In the genomic region with DNA sequence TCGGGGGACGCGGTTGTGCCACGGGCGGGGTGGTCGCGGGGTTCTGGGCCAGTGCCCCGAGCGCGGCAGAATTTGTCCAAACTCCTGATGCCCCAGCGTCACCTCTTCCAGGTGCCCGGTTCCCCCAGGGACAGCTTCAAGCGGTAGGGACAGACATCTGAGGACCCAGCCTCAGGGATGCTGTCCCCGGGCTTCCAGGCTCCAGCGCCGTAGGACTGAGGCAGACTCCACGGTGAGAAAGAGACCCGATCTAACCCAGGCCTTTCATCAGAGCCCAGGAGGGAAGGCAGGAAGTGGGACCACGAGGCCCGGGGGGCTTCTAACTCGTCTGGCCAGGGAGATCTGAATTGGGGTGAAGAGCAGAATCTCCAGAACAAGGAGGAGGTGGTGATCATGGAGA, we compare ENCODE assay signal across 8 cellular contexts. TPM values are rescaled to one million over a fixed set of nuclear protein-coding genes. Genes with fewer than 3 reads are reported as not detected.
DNase-seq lines count a peak whose midpoint lies in the region; ATAC-seq and TF ChIP-seq lines count a peak whose summit lies in the region.
"Not testable (repeated sequence)": the region's sequence is repeated elsewhere in the genome, so short reads cannot be mapped to it uniquely, and the experiment has no call there.

No MANE protein-coding gene starts in this region.

- H3K79me2 ChIP-seq in PC-3 (ENCODE audit: low read length); neural cell (replicated peaks; ENCODE audit: insufficient read depth, low read length): not testable (repeated sequence)

- POLR2A ChIA-PET in CD4-positive, alpha-beta T cell (lab: Charles Lee), result not testable (repeated sequence)
- POLR2A ChIA-PET in PC-3 (lab: Charles Lee; ENCODE audit: unreplicated experiment), result interaction anchor here (0.7 kb wide), 1 partner anchor 406 kb away, joined by 5 read pairs; no protein-coding TSS in a partner anchor

- ATAC-seq in CD4-positive, alpha-beta T cell (ENCODE audit: poor library complexity), result peak; percentile 7
- ATAC-seq in PC-3, result peak; percentile 31

- not testable (repeated sequence) for H3K9me3 ChIP-seq in CD4-positive, alpha-beta T cell (ENCODE audit: control insufficient read depth, low read length); PC-3 (ENCODE audit: low read length); endocrine pancreas (ENCODE audit: control insufficient read depth, low read length); iPS-18a (ENCODE audit: control insufficient read depth, low read depth, low read length); neural cell (ENCODE audit: low read length); stomach smooth muscle (ENCODE audit: control insufficient read depth in 2 of 2, low read length in 2 of 2)

- H3K36me3 ChIP-seq in PC-3 (ENCODE audit: low read depth, low read length), result peaks cover 20% of the 10 kb centered on the region
- not testable (repeated sequence) for H3K36me3 ChIP-seq in endocrine pancreas (ENCODE audit: control insufficient read depth, insufficient read depth, low read length); iPS-18a (ENCODE audit: control insufficient read depth, low read depth, low read length); neural cell (ENCODE audit: insufficient read depth, low read length); stomach smooth muscle (ENCODE audit: control insufficient read depth in 2 of 2, insufficient read depth in 2 of 2, low read length in 2 of 2)

- H3K9me3 Mint-ChIP-seq in CD4-positive, alpha-beta T cell; HFFc6; activated naive CD4-positive, alpha-beta T cell treated with anti-CD3 and anti-CD28 coated beads, Interleukin-2, amount 10 ng/mL, durations not matched to agents 7 days and 5 days: not testable (repeated sequence)

- CTCF ChIA-PET in CD4-positive, alpha-beta T cell (lab: Charles Lee); PC-3 (lab: Charles Lee); activated naive CD4-positive, alpha-beta T cell treated with anti-CD3 and anti-CD28 coated beads, Interleukin-2, amount 10 ng/mL, durations not matched to agents 7 days and 5 days (lab: Charles Lee): not testable (repeated sequence)

- peak overlapping the region; percentile 92 for H3K27ac Mint-ChIP-seq in CD4-positive, alpha-beta T cell
- peak overlapping the region; percentile 72 for H3K27ac Mint-ChIP-seq in HFFc6
- not testable (repeated sequence) for H3K27ac Mint-ChIP-seq in activated naive CD4-positive, alpha-beta T cell treated with anti-CD3 and anti-CD28 coated beads, Interleukin-2, amount 10 ng/mL, durations not matched to agents 7 days and 5 days

- H3K9me2 ChIP-seq in PC-3 (replicated peaks; ENCODE audit: low read length); neural cell (ENCODE audit: insufficient read depth, low read length): not testable (repeated sequence)

- H3K4me3 ChIP-seq in PC-3 (ENCODE audit: low read length), result peak overlapping the region; percentile 85
- H3K4me3 ChIP-seq in endocrine pancreas (ENCODE audit: control insufficient read depth, insufficient read depth, low read length), result not testable (repeated sequence)
- H3K4me3 ChIP-seq in iPS-18a (ENCODE audit: low read length), result peak overlapping the region; percentile 70
- H3K4me3 ChIP-seq in neural cell (ENCODE audit: low read length), result peak overlapping the region; percentile 65
- peak overlapping the region; percentile 71 to 80 for H3K4me3 ChIP-seq in stomach smooth muscle (ENCODE audit: low read length in 2 of 2)

- not testable (repeated sequence) for TF ChIP-seq CTCF in CD4-positive, alpha-beta T cell (IDR thresholded peaks at IDR 0.05); HFFc6 (IDR thresholded peaks at IDR 0.05); PC-3 (conservative IDR thresholded peaks at IDR 0.05; ENCODE audit: low read depth, low read length); neural cell (IDR thresholded peaks at IDR 0.05; ENCODE audit: poor library complexity, severe bottlenecking)

- peak overlapping the region; percentile 77 for H3K4me2 ChIP-seq in PC-3 (ENCODE audit: low read length)
- H3K4me2 ChIP-seq in neural cell (ENCODE audit: low read length), result not testable (repeated sequence)

- not testable (repeated sequence) for TF ChIP-seq RAD21 in neural cell (conservative IDR thresholded peaks at IDR 0.05)

- not testable (repeated sequence) for TF ChIP-seq EP300 in neural cell (conservative IDR thresholded peaks at IDR 0.05; ENCODE audit: poor library complexity, severe bottlenecking)

- H3K27ac ChIP-seq in CD4-positive, alpha-beta T cell (ENCODE audit: low read depth, low read length), result peak overlapping the region; percentile 53
- not testable (repeated sequence) for H3K27ac ChIP-seq in PC-3 (ENCODE audit: low read length); iPS-18a (ENCODE audit: low read length); stomach smooth muscle (ENCODE audit: low read length)
- H3K27ac ChIP-seq in neural cell (ENCODE audit: low read length), result peak overlapping the region; percentile 68

- H2AFZ ChIP-seq in PC-3 (ENCODE audit: low read length), result peak overlapping the region; percentile 92
- H2AFZ ChIP-seq in neural cell (ENCODE audit: low read depth, low read length), result not testable (repeated sequence)

- H3F3A ChIP-seq in PC-3 (ENCODE audit: low read length, unreplicated experiment); neural cell (ENCODE audit: insufficient read depth, low read length, poor library complexity, severe bottlenecking): not testable (repeated sequence)

- DNase-seq in CD4-positive, alpha-beta T cell; HFFc6; PC-3; activated naive CD4-positive, alpha-beta T cell treated with anti-CD3 and anti-CD28 coated beads, Interleukin-2, amount 10 ng/mL, durations not matched to agents 7 days and 5 days: not testable (repeated sequence)

- H3K4me3 Mint-ChIP-seq in CD4-positive, alpha-beta T cell, result peak overlapping the region; percentile 94
- peak overlapping the region; percentile 91 for H3K4me3 Mint-ChIP-seq in HFFc6
- H3K4me3 Mint-ChIP-seq in activated naive CD4-positive, alpha-beta T cell treated with anti-CD3 and anti-CD28 coated beads, Interleukin-2, amount 10 ng/mL, durations not matched to agents 7 days and 5 days, result peak overlapping the region; percentile 89

- not testable (repeated sequence) for H3K27me3 ChIP-seq in CD4-positive, alpha-beta T cell (ENCODE audit: control insufficient read depth, insufficient read depth, low read length); PC-3 (ENCODE audit: low read length); endocrine pancreas (ENCODE audit: control insufficient read depth, insufficient read depth, low read length); iPS-18a (ENCODE audit: control insufficient read depth, insufficient read depth, low read length); neural cell (ENCODE audit: insufficient read depth, low read depth, low read length); stomach smooth muscle (ENCODE audit: control insufficient read depth in 1 of 2, insufficient read depth in 2 of 2, low read length in 2 of 2)

- peak overlapping the region; percentile 79 for H3K9ac ChIP-seq in PC-3 (ENCODE audit: low read length)
- peak overlapping the region; percentile 38 for H3K9ac ChIP-seq in endocrine pancreas (ENCODE audit: control insufficient read depth, insufficient read depth, low read length)
- peak overlapping the region; percentile 78 for H3K9ac ChIP-seq in iPS-18a (ENCODE audit: low read length)
- peak overlapping the region; percentile 73 for H3K9ac ChIP-seq in neural cell (ENCODE audit: low read length)
- peak overlapping the region in 1 of 2 donors; percentile 67 for H3K9ac ChIP-seq in stomach smooth muscle (ENCODE audit: low read length in 2 of 2)

- BruUV-seq in PC-3 (replicated peaks; lab: Mats Ljungman, UMichigan), result TSS peak; percentile 91

- peaks cover 32% of the 10 kb centered on the region for H3K36me3 Mint-ChIP-seq in CD4-positive, alpha-beta T cell (ENCODE audit: low read depth)
- peaks cover 17% of the 10 kb centered on the region for H3K36me3 Mint-ChIP-seq in HFFc6 (ENCODE audit: low read depth)
- H3K36me3 Mint-ChIP-seq in activated naive CD4-positive, alpha-beta T cell treated with anti-CD3 and anti-CD28 coated beads, Interleukin-2, amount 10 ng/mL, durations not matched to agents 7 days and 5 days, result peaks cover 11% of the 10 kb centered on the region

- not testable (repeated sequence) for H3K27me3 Mint-ChIP-seq in CD4-positive, alpha-beta T cell; HFFc6 (ENCODE audit: insufficient read depth); activated naive CD4-positive, alpha-beta T cell treated with anti-CD3 and anti-CD28 coated beads, Interleukin-2, amount 10 ng/mL, durations not matched to agents 7 days and 5 days

- not testable (repeated sequence) for H3K4me1 ChIP-seq in PC-3 (ENCODE audit: insufficient read depth, low read length); endocrine pancreas (ENCODE audit: control insufficient read depth, insufficient read depth, low read length); iPS-18a (ENCODE audit: control insufficient read depth, low read depth, low read length); stomach smooth muscle (ENCODE audit: control insufficient read depth, insufficient read depth, low read length)

- not testable (repeated sequence) for H4K20me1 ChIP-seq in PC-3 (ENCODE audit: low read length); neural cell (ENCODE audit: insufficient read depth)

- H3K4me1 Mint-ChIP-seq in CD4-positive, alpha-beta T cell (ENCODE audit: low read depth), result peaks cover 23% of the 10 kb centered on the region
- not testable (repeated sequence) for H3K4me1 Mint-ChIP-seq in HFFc6 (ENCODE audit: low read depth)
- H3K4me1 Mint-ChIP-seq in activated naive CD4-positive, alpha-beta T cell treated with anti-CD3 and anti-CD28 coated beads, Interleukin-2, amount 10 ng/mL, durations not matched to agents 7 days and 5 days, result peaks cover 18% of the 10 kb centered on the region

- intact Hi-C loops in CD4-positive, alpha-beta T cell (cut with DNase I, micrococcal nuclease); PC-3 (cut with micrococcal nuclease): not testable (repeated sequence)

RNA-seq across cellular contexts. Expression of a gene that starts 0.4 kb away (rescaled TPM):
- total RNA-seq in CD4-positive, alpha-beta T cell, result 10 to 100 TPM; 14.4 to 19.4 TPM
- total RNA-seq in HFFc6 (2021; fragmentation: NEBNext Ultra II Directional; extraction: Animal tissue kit (Norgen Biotek cat#: 25700)), result 10 to 100 TPM; 20.6 to 24.5 (median 22.5) TPM
- total RNA-seq in PC-3 (2014; rRNA removed), result 49.6 and 94.1 TPM in 2 replicates
- polyA plus RNA-seq in neural cell, result 98.1 and 133 TPM in 2 replicates
- polyA minus RNA-seq in neural cell, result 130 and 163 TPM in 2 replicates

RNA-seq across cellular contexts. Expression of a gene that starts 15.8 kb away (rescaled TPM):
- 1 to 10 TPM; 5.6 to 5.7 TPM for total RNA-seq in CD4-positive, alpha-beta T cell
- total RNA-seq in HFFc6 (2021; fragmentation: NEBNext Ultra II Directional; extraction: Animal tissue kit (Norgen Biotek cat#: 25700)), result 10 to 100 TPM; 19.2 to 30.1 (median 27.6) TPM
- 76.2 and 76.6 TPM in 2 replicates for total RNA-seq in PC-3 (2014; rRNA removed)
- polyA plus RNA-seq in neural cell, result 34.5 and 34.9 TPM in 2 replicates
- 41.4 and 52.7 TPM in 2 replicates for polyA minus RNA-seq in neural cell

RNA-seq across cellular contexts. Expression of a gene that starts 32.1 kb away (rescaled TPM):
- total RNA-seq in CD4-positive, alpha-beta T cell, result not detected
- total RNA-seq in HFFc6 (2021; fragmentation: NEBNext Ultra II Directional; extraction: Animal tissue kit (Norgen Biotek cat#: 25700)), result not detected
- not detected in 2 replicates for total RNA-seq in PC-3 (2014; rRNA removed)
- polyA plus RNA-seq in neural cell, result 4.1 and 7.5 TPM in 2 replicates
- 1.6 and 2.9 TPM in 2 replicates for polyA minus RNA-seq in neural cell
